Comparison of ENCODE assay signal across 15 cellular contexts in genomic region chr18:61334951-61335736, GRCh38. TPM values are rescaled to one million over a fixed set of nuclear protein-coding genes. Genes with fewer than 3 reads are reported as not detected.
DNase-seq lines count a peak whose midpoint lies in the region; ATAC-seq and TF ChIP-seq lines count a peak whose summit lies in the region.
"Had no signal": no experiment of that assay in that cellular context is flagged by ENCODE, and none has a peak within 500 bp of the region (broad histone marks: within the 10 kb centered on the region; RNA-seq: fewer than 3 reads in every experiment).

No MANE protein-coding gene starts in this region.

- peak overlapping the region; percentile 84 for H3K4me3 ChIP-seq in endodermal cell (ENCODE audit: low read length)
- H3K4me3 ChIP-seq: SJCRH30 had no signal

- peaks cover 40% of the 10 kb centered on the region for H3K27me3 ChIP-seq in endodermal cell (ENCODE audit: control insufficient read depth, insufficient read depth, low read length, poor library complexity, severe bottlenecking)
- H3K27me3 ChIP-seq: SJCRH30 had no signal

- CTCF ChIA-PET in activated CD4-positive, alpha-beta T cell treated with anti-CD3 and anti-CD28 coated beads, Interleukin-2, amount 10 ng/mL, durations not matched to agents 7 days and 5 days (lab: Charles Lee), result no interaction called here

- ATAC-seq in HG03354 (IDR thresholded peaks at IDR 0.05; ENCODE audit: poor library complexity, severe bottlenecking, unreplicated experiment), result no peak
- ATAC-seq: HCT116 had no signal

- POLR2A ChIA-PET in activated CD4-positive, alpha-beta T cell treated with anti-CD3 and anti-CD28 coated beads, Interleukin-2, amount 10 ng/mL, durations not matched to agents 7 days and 5 days (lab: Charles Lee), result no interaction called here

- no peaks in the 10 kb centered on the region for H3K9me3 ChIP-seq in endodermal cell (ENCODE audit: control insufficient read depth, low read length)
- H3K9me3 ChIP-seq: SJCRH30 had no signal

- no peaks in the 10 kb centered on the region for H3K4me1 Mint-ChIP-seq in activated CD4-positive, alpha-beta T cell treated with anti-CD3 and anti-CD28 coated beads, Interleukin-2, amount 10 ng/mL, durations not matched to agents 7 days and 5 days
- H3K4me1 Mint-ChIP-seq in endodermal cell (peaks cover 11% of the 10 kb centered on the region), mesothelial cell of epicardium (peaks cover 28% of the 10 kb centered on the region)

- no peaks in the 10 kb centered on the region for H3K9me3 Mint-ChIP-seq in activated CD4-positive, alpha-beta T cell treated with anti-CD3 and anti-CD28 coated beads, Interleukin-2, amount 10 ng/mL, durations not matched to agents 7 days and 5 days
- H3K9me3 Mint-ChIP-seq in endodermal cell (no peaks in the 10 kb centered on the region), mesothelial cell of epicardium (no peaks in the 10 kb centered on the region)

- 89 to 90% methylated on average over 10 to 11 of the region's 11 CpGs for WGBS in endodermal cell (ENCODE audit: insufficient coverage in 1 of 2, insufficient read length in 1 of 2), 2 experiments

- H3K27ac Mint-ChIP-seq in activated CD4-positive, alpha-beta T cell treated with anti-CD3 and anti-CD28 coated beads, Interleukin-2, amount 10 ng/mL, durations not matched to agents 7 days and 5 days, result peak overlapping the region; percentile 31
- no peak overlapping the region for H3K27ac Mint-ChIP-seq in endodermal cell
- H3K27ac Mint-ChIP-seq in mesothelial cell of epicardium, result no peak overlapping the region
- H3K27ac Mint-ChIP-seq: naive B cell had no signal

- TF ChIP-seq CTCF in endodermal cell (conservative IDR thresholded peaks at IDR 0.05), result no peak
- TF ChIP-seq CTCF in mesothelial cell of epicardium (IDR thresholded peaks at IDR 0.05; ENCODE audit: unreplicated experiment), result no peak

- no peaks in the 10 kb centered on the region for H3K36me3 Mint-ChIP-seq in activated CD4-positive, alpha-beta T cell treated with anti-CD3 and anti-CD28 coated beads, Interleukin-2, amount 10 ng/mL, durations not matched to agents 7 days and 5 days (ENCODE audit: low read depth)
- no peaks in the 10 kb centered on the region for H3K36me3 Mint-ChIP-seq in endodermal cell (ENCODE audit: low read depth)
- no peaks in the 10 kb centered on the region for H3K36me3 Mint-ChIP-seq in mesothelial cell of epicardium
- H3K36me3 Mint-ChIP-seq: naive B cell had no signal

- DNase-seq in activated CD4-positive, alpha-beta T cell treated with anti-CD3 and anti-CD28 coated beads, Interleukin-2, amount 10 ng/mL, durations not matched to agents 7 days and 5 days, result no peak
- no peak for DNase-seq in activated CD4-positive, alpha-beta T cell treated with anti-CD3 and anti-CD28 coated beads, Interleukin-2, amount 50 U/mL, for 1 hour
- DNase-seq in endodermal cell (no peak), mesothelial cell of epicardium (ENCODE audit: low spot score in 2 of 2, unreplicated experiment in 2 of 2) (no peak), superior temporal gyrus (ENCODE audit: extremely low spot score) (peak; percentile 83), NCI-H1417 treated with DMSO at 0.1 percent for 48 hours (lab: John Stamatoyannopoulos, UW) (no peak), ureter (ENCODE audit: low spot score) (no peak)
- DNase-seq: dermis blood vessel endothelial cell, kidney, naive B cell, SJCRH30, small intestine had no signal

- H3K4me3 Mint-ChIP-seq in activated CD4-positive, alpha-beta T cell treated with anti-CD3 and anti-CD28 coated beads, Interleukin-2, amount 10 ng/mL, durations not matched to agents 7 days and 5 days, result no peak overlapping the region
- H3K4me3 Mint-ChIP-seq in endodermal cell, result peak overlapping the region; percentile 70
- peak overlapping the region; percentile 76 for H3K4me3 Mint-ChIP-seq in mesothelial cell of epicardium

- H3K4me1 ChIP-seq in endodermal cell (ENCODE audit: control insufficient read depth, insufficient read depth, low read length), result no peaks in the 10 kb centered on the region
- H3K4me1 ChIP-seq: SJCRH30 had no signal

- no peaks in the 10 kb centered on the region for H3K36me3 ChIP-seq in endodermal cell (ENCODE audit: control insufficient read depth, insufficient read depth, low read length)
- H3K36me3 ChIP-seq: SJCRH30 had no signal

- H3K27me3 Mint-ChIP-seq in activated CD4-positive, alpha-beta T cell treated with anti-CD3 and anti-CD28 coated beads, Interleukin-2, amount 10 ng/mL, durations not matched to agents 7 days and 5 days, result peaks cover 32% of the 10 kb centered on the region
- peaks cover 45% of the 10 kb centered on the region for H3K27me3 Mint-ChIP-seq in endodermal cell (ENCODE audit: insufficient read depth)
- H3K27me3 Mint-ChIP-seq in mesothelial cell of epicardium (ENCODE audit: low read depth), result peaks cover 61% of the 10 kb centered on the region

- no peak overlapping the region for H3K27ac ChIP-seq in endodermal cell (ENCODE audit: low read depth, low read length)
- H3K27ac ChIP-seq: SJCRH30, VCaP had no signal

- H3K9ac ChIP-seq in endodermal cell (ENCODE audit: extremely low read depth, low read length, poor library complexity, severe bottlenecking), result no peak overlapping the region

RNA-seq across cellular contexts. Expression of gene CDH20, which starts 1.9 kb away (rescaled TPM):
- not detected for total RNA-seq in activated CD4-positive, alpha-beta T cell treated with anti-CD3 and anti-CD28 coated beads, Interleukin-2, amount 10 ng/mL, durations not matched to agents 7 days and 5 days
- total RNA-seq in endodermal cell, result under 1 TPM; 0.11 to 0.75 TPM
- 19.6 TPM for polyA plus RNA-seq in endodermal cell (2013, experiment 1 of 2)
- polyA plus RNA-seq in endodermal cell (2013, experiment 2 of 2), result 25.0 TPM
- 0.63 to 0.93 TPM (median 0.89 TPM) in 3 replicates for total RNA-seq in mesothelial cell of epicardium
- total RNA-seq in ureter, result 0.75 TPM
- total RNA-seq: SJCRH30 had no signal
